Comparison of ENCODE assay signal across 24 cellular contexts in the genomic region with DNA sequence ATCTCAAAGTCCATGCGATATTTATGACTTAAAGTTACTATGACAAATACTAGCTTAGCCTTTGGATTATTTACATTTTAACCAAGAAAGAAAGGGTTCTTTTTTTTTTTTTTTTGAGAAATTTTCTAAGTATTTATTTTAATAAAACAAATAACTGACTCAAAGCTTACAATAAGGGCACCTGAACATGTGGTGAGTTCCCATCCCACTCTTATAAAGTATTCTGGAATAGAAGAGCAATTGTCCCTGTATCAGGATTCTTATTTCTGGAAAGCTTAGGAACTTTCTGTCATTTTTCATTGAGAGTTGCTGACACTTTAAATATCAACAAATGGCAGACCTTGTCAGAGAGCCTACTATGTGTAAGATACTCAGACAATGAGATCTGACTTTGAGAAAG.
DNase-seq lines count a peak whose midpoint lies in the region; ATAC-seq, FAIRE-seq and TF ChIP-seq lines count a peak whose summit lies in the region.
"Had no signal": no experiment of that assay in that cellular context is flagged by ENCODE, and none has a peak within 500 bp of the region (broad histone marks: within the 10 kb centered on the region; RNA-seq: fewer than 3 reads in every experiment).

No MANE protein-coding gene starts in this region.

- no peaks in the 10 kb centered on the region for H3K27me3 Mint-ChIP-seq in CD4-positive, alpha-beta memory T cell
- H3K27me3 Mint-ChIP-seq in nephron progenitor cell (ENCODE audit: low read depth, poor library complexity) = peaks cover 3% of the 10 kb centered on the region
- H3K27me3 Mint-ChIP-seq: CD4-positive, alpha-beta T cell had no signal

- H3K27ac ChIP-seq in foreskin keratinocyte (peak overlapping the region; percentile 100), pancreas (peak overlapping the region in 1 of 4 donors; percentile 45)
- H3K27ac ChIP-seq in CD4-positive, alpha-beta memory T cell (ENCODE audit: low read depth, low read length) = no peak overlapping the region
- H3K27ac ChIP-seq: 22Rv1; BLaER1 treated with 17β-estradiol and CSF1 and Interleukin-3, amounts not matched to agents 10 nM and 100 nM had no signal

- no peaks in the 10 kb centered on the region for H3K9me3 ChIP-seq in pancreas
- H3K9me3 ChIP-seq in CD4-positive, alpha-beta memory T cell (ENCODE audit: control insufficient read depth in 1 of 2, low read length in 2 of 2) = no peaks in the 10 kb centered on the region
- H3K9me3 ChIP-seq: BE2C; BLaER1 treated with 17β-estradiol and CSF1 and Interleukin-3, amounts not matched to agents 10 nM and 100 nM had no signal

- no peaks in the 10 kb centered on the region for H3K36me3 Mint-ChIP-seq in CD4-positive, alpha-beta memory T cell
- H3K36me3 Mint-ChIP-seq in nephron progenitor cell (ENCODE audit: low read depth) = no peaks in the 10 kb centered on the region
- H3K36me3 Mint-ChIP-seq: CD14-positive monocyte had no signal

- WGBS in pancreas, 2 donors = 37 to 66% methylated on average over 1 of the region's 1 CpG

- TF ChIP-seq CTCF in foreskin keratinocyte (conservative IDR thresholded peaks at IDR 0.05) (no peak), pancreas (IDR thresholded peaks at IDR 0.05) (no peak), nephron progenitor cell (IDR thresholded peaks at IDR 0.05) (no peak)

- POLR2A ChIA-PET in CD4-positive, alpha-beta memory T cell (lab: Charles Lee; ENCODE audit: partially characterized antibody) = no interaction called here

- H3K9me3 Mint-ChIP-seq in CD4-positive, alpha-beta memory T cell = peaks cover 0 to 5% (median 2%) of the 10 kb centered on the region in 8 donors
- peaks cover 2% of the 10 kb centered on the region for H3K9me3 Mint-ChIP-seq in nephron progenitor cell
- H3K9me3 Mint-ChIP-seq: GM23338, H9, HFFc6 had no signal

- FAIRE-seq in pancreas (lab: Jason Lieb, UNC) = no peak
- FAIRE-seq: GM12878, GM19239 had no signal

- no peak overlapping the region for H3K4me3 Mint-ChIP-seq in CD4-positive, alpha-beta memory T cell
- no peak overlapping the region for H3K4me3 Mint-ChIP-seq in nephron progenitor cell
- H3K4me3 Mint-ChIP-seq: CD14-positive monocyte; CD4-positive, alpha-beta T cell; GM23338; H9; HFFc6 had no signal

- H3K4me3 ChIP-seq in pancreas = no peak overlapping the region
- no peak overlapping the region for H3K4me3 ChIP-seq in CD4-positive, alpha-beta memory T cell (ENCODE audit: low read length in 2 of 2)
- H3K4me3 ChIP-seq: BLaER1 treated with 17β-estradiol and CSF1 and Interleukin-3, amounts not matched to agents 10 nM and 100 nM; GM12878; GM23338 had no signal

- peaks cover 47% of the 10 kb centered on the region for H3K4me1 ChIP-seq in foreskin keratinocyte
- H3K4me1 ChIP-seq in pancreas = peaks cover 5 to 17% (median 7%) of the 10 kb centered on the region in 3 donors
- no peaks in the 10 kb centered on the region for H3K4me1 ChIP-seq in CD4-positive, alpha-beta memory T cell (ENCODE audit: insufficient read depth, low read length)
- H3K4me1 ChIP-seq: BLaER1 treated with 17β-estradiol and CSF1 and Interleukin-3, amounts not matched to agents 10 nM and 100 nM had no signal

- no peaks in the 10 kb centered on the region for H3K4me1 Mint-ChIP-seq in CD4-positive, alpha-beta memory T cell
- H3K4me1 Mint-ChIP-seq in nephron progenitor cell = peaks cover 15% of the 10 kb centered on the region
- H3K4me1 Mint-ChIP-seq: CD14-positive monocyte, GM23338, H9 had no signal

- no peak overlapping the region for H3K27ac Mint-ChIP-seq in CD4-positive, alpha-beta memory T cell
- no peak overlapping the region for H3K27ac Mint-ChIP-seq in nephron progenitor cell
- H3K27ac Mint-ChIP-seq: CD14-positive monocyte; CD4-positive, alpha-beta T cell; GM23338; H9; HFFc6 had no signal

- no peak for ATAC-seq in foreskin keratinocyte
- ATAC-seq in pancreas = peak; percentile 38 to 68 (median 60)
- ATAC-seq in GM19397 (IDR thresholded peaks at IDR 0.05; ENCODE audit: unreplicated experiment) = no peak
- ATAC-seq: GM12878, GM23338 had no signal

- no peaks in the 10 kb centered on the region for H3K36me3 ChIP-seq in pancreas
- H3K36me3 ChIP-seq in CD4-positive, alpha-beta memory T cell (ENCODE audit: insufficient read depth, low read length) = no peaks in the 10 kb centered on the region
- H3K36me3 ChIP-seq: BE2C; BLaER1 treated with 17β-estradiol and CSF1 and Interleukin-3, amounts not matched to agents 10 nM and 100 nM had no signal

- DNase-seq in DMS53 (lab: John Stamatoyannopoulos, UW) (peak; percentile 19), DMS53 treated with DMSO at 0.1 percent for 48 hours (lab: John Stamatoyannopoulos, UW; ENCODE audit: unreplicated experiment) (no peak), foreskin keratinocyte (no peak), pancreas (peak in 1 of 6 donors; percentile 4), nephron progenitor cell (no peak)
- no peak for DNase-seq in CD4-positive, alpha-beta memory T cell
- DNase-seq: ACHN; AML-193; BE2C; Calu3; CD4-positive, alpha-beta T cell; COR-L47; DMS79; EL; GDM1; H9; HFFc6 had no signal

- intact Hi-C loops in pancreas (cut with DNase I) = no loop called here
- intact Hi-C loops in CD4-positive, alpha-beta memory T cell (cut with micrococcal nuclease) = no loop called here

- CTCF ChIA-PET in CD4-positive, alpha-beta memory T cell (lab: Charles Lee; ENCODE audit: partially characterized antibody) = no interaction called here

- no peaks in the 10 kb centered on the region for H3K27me3 ChIP-seq in foreskin keratinocyte
- no peaks in the 10 kb centered on the region for H3K27me3 ChIP-seq in pancreas
- no peaks in the 10 kb centered on the region for H3K27me3 ChIP-seq in CD4-positive, alpha-beta memory T cell (ENCODE audit: insufficient read depth, low read length)
- H3K27me3 ChIP-seq: BE2C; BLaER1 treated with 17β-estradiol and CSF1 and Interleukin-3, amounts not matched to agents 10 nM and 100 nM had no signal

Comparison
In these comparisons a context has a peak if more than half of its experiments do, and no peak if none do; other contexts are left out.
1. ATAC-seq: peak in pancreas (4 of 4); none in foreskin keratinocyte (single experiment) and GM19397 (single experiment).